In genomic region chr9:88177343-88177742, GRCh38 we compare ENCODE assay signal across 20 cellular contexts. TPM values are rescaled to one million over a fixed set of nuclear protein-coding genes. Genes with fewer than 3 reads are reported as not detected.
"Had no signal": no experiment of that assay in that cellular context is flagged by ENCODE, and none has a peak within 500 bp of the region (broad histone marks: within the 10 kb centered on the region; RNA-seq: fewer than 3 reads in every experiment).

No MANE protein-coding gene starts in this region.

- H3K27me3 ChIP-seq: brain microvascular endothelial cell had no signal

- H3K36me3 ChIP-seq: brain microvascular endothelial cell had no signal

- ATAC-seq: activated CD4-positive, alpha-beta T cell treated with anti-CD3 and anti-CD28 coated beads for 36 hours; activated CD8-positive, alpha-beta T cell treated with anti-CD3 and anti-CD28 coated beads for 36 hours; activated naive CD4-positive, alpha-beta T cell treated with anti-CD3 and anti-CD28 coated beads, Interleukin-2, amount 50 U/mL, for 72 hours; T-cell had no signal

- H3K27ac ChIP-seq: brain microvascular endothelial cell, VCaP had no signal

- DNase-seq: activated CD4-positive, alpha-beta T cell treated with anti-CD3 and anti-CD28 coated beads for 36 hours; activated CD4-positive, alpha-beta T cell treated with anti-CD3 and anti-CD28 coated beads, Interleukin-2, amount 50 U/mL, for 1 hour; activated CD8-positive, alpha-beta memory T cell treated with anti-CD3 and anti-CD28 coated beads, Interleukin-2, amount 50 U/mL, for 4 hours; activated CD8-positive, alpha-beta T cell treated with anti-CD3 and anti-CD28 coated beads for 36 hours; brain microvascular endothelial cell; cerebellar nuclear complex; MM.1S; NCI-H1105 treated with DMSO at 0.1 percent for 48 hours; NCI-H1436 treated with DMSO at 0.1 percent for 48 hours; NCI-H187; NCI-H2081; NCI-H510A treated with DMSO at 0.1 percent for 48 hours; SIG-M5; T-cell; T-helper 2 cell; T1000 had no signal

- H3K4me3 Mint-ChIP-seq: activated CD4-positive, alpha-beta T cell treated with anti-CD3 and anti-CD28 coated beads for 36 hours; activated CD8-positive, alpha-beta T cell treated with anti-CD3 and anti-CD28 coated beads for 36 hours; T-cell had no signal

- H3K27ac Mint-ChIP-seq: activated CD4-positive, alpha-beta T cell treated with anti-CD3 and anti-CD28 coated beads for 36 hours; activated CD8-positive, alpha-beta T cell treated with anti-CD3 and anti-CD28 coated beads for 36 hours; activated naive CD4-positive, alpha-beta T cell treated with anti-CD3 and anti-CD28 coated beads, Interleukin-2, amount 50 U/mL, for 72 hours; T-cell had no signal

- H3K9me3 Mint-ChIP-seq: activated CD8-positive, alpha-beta T cell treated with anti-CD3 and anti-CD28 coated beads for 36 hours; activated naive CD4-positive, alpha-beta T cell treated with anti-CD3 and anti-CD28 coated beads, Interleukin-2, amount 50 U/mL, for 72 hours; T-cell had no signal

- H3K36me3 Mint-ChIP-seq: activated naive CD4-positive, alpha-beta T cell treated with anti-CD3 and anti-CD28 coated beads, Interleukin-2, amount 50 U/mL, for 72 hours; T-cell had no signal

RNA-seq across cellular contexts. Expression of gene SPATA31C2, which starts 39.1 kb away (rescaled TPM):
- total RNA-seq: activated naive CD4-positive, alpha-beta T cell treated with anti-CD3 and anti-CD28 coated beads, Interleukin-2, amount 50 U/mL, for 72 hours; astrocyte; cardiac septum; T-cell had no signal
